ENCODE assay signal across 15 cellular contexts in genomic region chr5:80198920-80199319, GRCh38. TPM values are rescaled to one million over a fixed set of nuclear protein-coding genes. Genes with fewer than 3 reads are reported as not detected.
DNase-seq lines count a peak whose midpoint lies in the region; ATAC-seq and TF ChIP-seq lines count a peak whose summit lies in the region.
"Had no signal": no experiment of that assay in that cellular context is flagged by ENCODE, and none has a peak within 500 bp of the region (broad histone marks: within the 10 kb centered on the region; RNA-seq: fewer than 3 reads in every experiment).

No MANE protein-coding gene starts in this region.

- H3K27me3 ChIP-seq in esophagus muscularis mucosa = no peaks in the 10 kb centered on the region
- H3K27me3 ChIP-seq: transverse colon had no signal

- peaks cover 0 to 25% (median 8%) of the 10 kb centered on the region in 4 donors for H3K36me3 ChIP-seq in esophagus muscularis mucosa

- H3K27ac ChIP-seq in esophagus muscularis mucosa (replicated peaks in 1 of 4) = peak overlapping the region in 3 of 4 donors; percentile 17 to 53 (median 41)
- H3K27ac ChIP-seq: skin epidermis, transverse colon had no signal

- DNase-seq in activated CD4-positive, alpha-beta memory T cell treated with anti-CD3 and anti-CD28 coated beads for 36 hours = no peak
- no peak for DNase-seq in activated CD4-positive, alpha-beta memory T cell treated with anti-CD3 and anti-CD28 coated beads, Interleukin-2, amount 10 ng/mL, durations not matched to agents 7 days and 5 days
- DNase-seq in T-cell (no peak), esophagus muscularis mucosa (ENCODE audit: extremely low spot score) (no peak), amygdala (lab: John Stamatoyannopoulos, UW) (no peak), left lobe of liver (ENCODE audit: low spot score) (no peak)
- no peak for DNase-seq in stimulated activated naive CD8-positive, alpha-beta T cell treated with anti-CD3 and anti-CD28 coated beads, Interleukin-15, amount 100 ng/mL, for 72 hours
- DNase-seq: effector memory CD8-positive, alpha-beta T cell; islet precursor cell; naive B cell; NCI-H2227 treated with DMSO at 0.1 percent for 48 hours; PC-3; transverse colon had no signal

- peaks cover 73% of the 10 kb centered on the region for H3K4me1 Mint-ChIP-seq in activated CD4-positive, alpha-beta memory T cell treated with anti-CD3 and anti-CD28 coated beads for 36 hours (ENCODE audit: low read depth)
- H3K4me1 Mint-ChIP-seq in activated CD4-positive, alpha-beta memory T cell treated with anti-CD3 and anti-CD28 coated beads, Interleukin-2, amount 10 ng/mL, durations not matched to agents 7 days and 5 days = peaks cover 45% of the 10 kb centered on the region
- peaks cover 84 to 88% (median 86%) of the 10 kb centered on the region in 3 donors for H3K4me1 Mint-ChIP-seq in T-cell
- H3K4me1 Mint-ChIP-seq in stimulated activated naive CD8-positive, alpha-beta T cell treated with anti-CD3 and anti-CD28 coated beads, Interleukin-15, amount 100 ng/mL, for 72 hours = peaks cover 88% of the 10 kb centered on the region

- TF ChIP-seq EP300 in esophagus muscularis mucosa (IDR thresholded peaks at IDR 0.05) = no peak

- H3K4me1 ChIP-seq in esophagus muscularis mucosa = peaks cover 23 to 27% (median 26%) of the 10 kb centered on the region in 4 donors

- H3K36me3 Mint-ChIP-seq in activated CD4-positive, alpha-beta memory T cell treated with anti-CD3 and anti-CD28 coated beads for 36 hours = peaks cover 38% of the 10 kb centered on the region
- H3K36me3 Mint-ChIP-seq in activated CD4-positive, alpha-beta memory T cell treated with anti-CD3 and anti-CD28 coated beads, Interleukin-2, amount 10 ng/mL, durations not matched to agents 7 days and 5 days (ENCODE audit: low read depth) = peaks cover 76% of the 10 kb centered on the region
- H3K36me3 Mint-ChIP-seq in T-cell = peaks cover 63% of the 10 kb centered on the region

- CTCF ChIA-PET in activated CD4-positive, alpha-beta memory T cell treated with anti-CD3 and anti-CD28 coated beads for 36 hours (lab: Charles Lee) = no interaction called here
- CTCF ChIA-PET in activated CD4-positive, alpha-beta memory T cell treated with anti-CD3 and anti-CD28 coated beads, Interleukin-2, amount 10 ng/mL, durations not matched to agents 7 days and 5 days (lab: Charles Lee) = interaction anchor here (0.8 kb wide), 1 partner anchor 12 kb away, joined by 3 read pairs; no protein-coding TSS in a partner anchor
- CTCF ChIA-PET in T-cell (lab: Charles Lee) = no interaction called here

- H3K27ac Mint-ChIP-seq in activated CD4-positive, alpha-beta memory T cell treated with anti-CD3 and anti-CD28 coated beads for 36 hours = peak overlapping the region; percentile 67
- no peak overlapping the region for H3K27ac Mint-ChIP-seq in activated CD4-positive, alpha-beta memory T cell treated with anti-CD3 and anti-CD28 coated beads, Interleukin-2, amount 10 ng/mL, durations not matched to agents 7 days and 5 days
- peak overlapping the region; percentile 83 to 85 for H3K27ac Mint-ChIP-seq in T-cell
- H3K27ac Mint-ChIP-seq in stimulated activated naive CD8-positive, alpha-beta T cell treated with anti-CD3 and anti-CD28 coated beads, Interleukin-15, amount 100 ng/mL, for 72 hours = peak overlapping the region; percentile 20 to 88

- intact Hi-C loops in activated CD4-positive, alpha-beta memory T cell treated with anti-CD3 and anti-CD28 coated beads for 36 hours (cut with micrococcal nuclease) = no loop called here
- intact Hi-C loops in esophagus muscularis mucosa (cut with DNase I) = no loop called here

- H3K9me3 Mint-ChIP-seq in activated CD4-positive, alpha-beta memory T cell treated with anti-CD3 and anti-CD28 coated beads for 36 hours = no peaks in the 10 kb centered on the region
- no peaks in the 10 kb centered on the region for H3K9me3 Mint-ChIP-seq in activated CD4-positive, alpha-beta memory T cell treated with anti-CD3 and anti-CD28 coated beads, Interleukin-2, amount 10 ng/mL, durations not matched to agents 7 days and 5 days
- H3K9me3 Mint-ChIP-seq in T-cell = no peaks in the 10 kb centered on the region
- H3K9me3 Mint-ChIP-seq in stimulated activated naive CD8-positive, alpha-beta T cell treated with anti-CD3 and anti-CD28 coated beads, Interleukin-15, amount 100 ng/mL, for 72 hours = no peaks in the 10 kb centered on the region
- H3K9me3 Mint-ChIP-seq: effector memory CD8-positive, alpha-beta T cell; naive B cell had no signal

- POLR2A ChIA-PET in activated CD4-positive, alpha-beta memory T cell treated with anti-CD3 and anti-CD28 coated beads for 36 hours (lab: Charles Lee) = interaction anchor here (0.7 kb wide), 1 partner anchor 18 kb away, joined by 4 read pairs; no protein-coding TSS in a partner anchor
- POLR2A ChIA-PET in activated CD4-positive, alpha-beta memory T cell treated with anti-CD3 and anti-CD28 coated beads, Interleukin-2, amount 10 ng/mL, durations not matched to agents 7 days and 5 days (lab: Charles Lee) = interaction anchor here (1.8 kb wide), 1 partner anchor 57 kb away, joined by 5 read pairs; the partner anchor contains the start of gene SERINC5
- POLR2A ChIA-PET in T-cell (lab: Charles Lee) = interaction anchor here in 1 of 2 donors (0.5 kb wide), 1 partner anchor 31 kb away, joined by 3 read pairs; no protein-coding TSS in a partner anchor

- H3K4me3 ChIP-seq in esophagus muscularis mucosa = no peak overlapping the region
- H3K4me3 ChIP-seq: skin epidermis, transverse colon had no signal

- ATAC-seq in T-cell (replicated peaks in 1 of 4) = no peak
- ATAC-seq in stimulated activated naive CD8-positive, alpha-beta T cell treated with anti-CD3 and anti-CD28 coated beads, Interleukin-15, amount 100 ng/mL, for 72 hours = peak; percentile 35
- no peak for ATAC-seq in left lobe of liver
- ATAC-seq in GM21786 (IDR thresholded peaks at IDR 0.05; ENCODE audit: unreplicated experiment) = no peak
- ATAC-seq: effector memory CD8-positive, alpha-beta T cell; PC-3 had no signal

- no peaks in the 10 kb centered on the region for H3K27me3 Mint-ChIP-seq in activated CD4-positive, alpha-beta memory T cell treated with anti-CD3 and anti-CD28 coated beads for 36 hours
- H3K27me3 Mint-ChIP-seq in activated CD4-positive, alpha-beta memory T cell treated with anti-CD3 and anti-CD28 coated beads, Interleukin-2, amount 10 ng/mL, durations not matched to agents 7 days and 5 days = no peaks in the 10 kb centered on the region
- H3K27me3 Mint-ChIP-seq in T-cell = no peaks in the 10 kb centered on the region
- H3K27me3 Mint-ChIP-seq in stimulated activated naive CD8-positive, alpha-beta T cell treated with anti-CD3 and anti-CD28 coated beads, Interleukin-15, amount 100 ng/mL, for 72 hours = no peaks in the 10 kb centered on the region
- H3K27me3 Mint-ChIP-seq: effector memory CD8-positive, alpha-beta T cell; naive B cell had no signal

- 91% methylated on average over 3 of the region's 3 CpGs for WGBS in esophagus muscularis mucosa

- TF ChIP-seq POLR2A in esophagus muscularis mucosa (IDR thresholded peaks at IDR 0.05; ENCODE audit: low read depth) = no peak

- no peak overlapping the region for H3K4me3 Mint-ChIP-seq in activated CD4-positive, alpha-beta memory T cell treated with anti-CD3 and anti-CD28 coated beads for 36 hours
- H3K4me3 Mint-ChIP-seq in activated CD4-positive, alpha-beta memory T cell treated with anti-CD3 and anti-CD28 coated beads, Interleukin-2, amount 10 ng/mL, durations not matched to agents 7 days and 5 days = no peak overlapping the region
- peak overlapping the region in 2 of 3 donors; percentile 44 to 47 for H3K4me3 Mint-ChIP-seq in T-cell
- peak overlapping the region; percentile 17 to 27 for H3K4me3 Mint-ChIP-seq in stimulated activated naive CD8-positive, alpha-beta T cell treated with anti-CD3 and anti-CD28 coated beads, Interleukin-15, amount 100 ng/mL, for 72 hours
- H3K4me3 Mint-ChIP-seq: effector memory CD8-positive, alpha-beta T cell; naive B cell had no signal

- H3K9me3 ChIP-seq in esophagus muscularis mucosa = no peaks in the 10 kb centered on the region
- H3K9me3 ChIP-seq: transverse colon had no signal

- TF ChIP-seq CTCF in esophagus muscularis mucosa (IDR thresholded peaks at IDR 0.05) = no peak

RNA-seq across cellular contexts. Expression of gene SERINC5, which starts 56.9 kb away (rescaled TPM):
- 10 to 100 TPM; 42.8 to 48.0 TPM for total RNA-seq in activated CD4-positive, alpha-beta memory T cell treated with anti-CD3 and anti-CD28 coated beads for 36 hours
- 10 to 100 TPM; 59.1 to 60.6 TPM for total RNA-seq in activated CD4-positive, alpha-beta memory T cell treated with anti-CD3 and anti-CD28 coated beads, Interleukin-2, amount 10 ng/mL, durations not matched to agents 7 days and 5 days
- 100 to 1,000 TPM; 109 to 170 (median 112) TPM for total RNA-seq in T-cell
- total RNA-seq in esophagus muscularis mucosa = 1 to 10 TPM; 5.8 to 9.1 (median 8.3) TPM
- total RNA-seq in left lobe of liver = 54.6 TPM

Comparison
In these comparisons a context has a peak if more than half of its experiments do, and no peak if none do; other contexts are left out.
1. H3K4me3 Mint-ChIP-seq: peak in T-cell (2 of 3) and stimulated activated naive CD8-positive, alpha-beta T cell treated with anti-CD3 and anti-CD28 coated beads, Interleukin-15, amount 100 ng/mL, for 72 hours (2 of 2); none in activated CD4-positive, alpha-beta memory T cell treated with anti-CD3 and anti-CD28 coated beads for 36 hours (single experiment) and activated CD4-positive, alpha-beta memory T cell treated with anti-CD3 and anti-CD28 coated beads, Interleukin-2, amount 10 ng/mL, durations not matched to agents 7 days and 5 days (single experiment).